ENCODE assay signal across 1 cellular context in the genomic region with DNA sequence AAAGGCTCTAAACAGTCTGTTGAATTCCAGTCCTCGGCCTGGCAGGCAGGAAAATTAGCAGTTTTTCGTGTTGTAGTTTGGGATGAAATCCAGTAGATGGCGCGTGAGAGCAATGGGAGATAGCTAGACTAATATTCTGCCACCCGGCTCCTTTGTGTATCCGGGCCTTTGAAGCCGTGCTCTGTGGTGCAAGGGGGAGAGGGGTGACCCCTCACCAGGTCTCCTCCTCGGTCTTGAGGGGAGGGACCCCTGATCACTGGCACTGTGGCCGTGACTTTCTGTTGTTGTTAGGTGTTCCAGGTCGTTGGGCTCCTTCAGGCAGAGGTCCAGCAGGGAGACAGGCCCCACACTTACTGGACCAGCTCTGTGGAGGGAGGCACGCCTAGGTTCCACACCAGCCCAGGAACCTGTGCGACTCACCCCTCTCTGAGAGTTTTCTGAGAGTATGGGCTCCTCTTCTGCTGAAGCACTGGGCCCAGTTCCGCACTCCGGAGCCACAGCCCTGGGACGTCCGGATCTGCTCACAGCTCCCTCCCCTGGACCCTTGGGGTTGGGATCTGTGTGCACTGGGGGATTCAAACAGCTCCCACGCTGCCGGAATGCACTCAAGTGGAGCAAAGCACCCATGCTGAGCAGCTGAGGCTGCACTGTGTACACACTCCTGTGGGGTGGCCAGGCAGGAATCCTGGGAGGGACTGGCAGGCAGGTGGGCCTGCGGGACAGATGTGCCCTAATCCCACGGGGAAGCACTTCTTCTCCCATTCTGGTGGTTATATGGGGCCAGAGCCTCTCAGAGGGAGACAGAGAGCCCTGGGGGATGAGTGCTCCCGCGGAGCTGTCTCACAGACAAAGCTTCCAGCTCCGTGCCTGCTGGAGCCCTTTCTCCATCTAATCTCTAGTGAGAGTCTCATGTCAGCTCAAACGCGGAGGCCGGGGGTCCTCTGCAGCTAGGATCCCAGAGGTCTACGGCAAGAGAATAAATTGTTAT.
TF ChIP-seq lines count a peak whose summit lies in the region.

No MANE protein-coding gene starts in this region.

TF ChIP-seq in GM12878, 131 proteins besides CTCF, POLR2A, EP300 and RAD21:
- TF ChIP-seq ZBED1 (IDR thresholded peaks at IDR 0.05; ENCODE audit: borderline replicate concordance) (no peak), SMC3 (IDR thresholded peaks at IDR 0.05; ENCODE audit: borderline replicate concordance, low read length) (peak; percentile 45; the same call in 1 of the 2 replicates), BRCA1 (IDR thresholded peaks at IDR 0.05; ENCODE audit: low read depth, low read length) (no peak)
- TF ChIP-seq, protein P1, sequence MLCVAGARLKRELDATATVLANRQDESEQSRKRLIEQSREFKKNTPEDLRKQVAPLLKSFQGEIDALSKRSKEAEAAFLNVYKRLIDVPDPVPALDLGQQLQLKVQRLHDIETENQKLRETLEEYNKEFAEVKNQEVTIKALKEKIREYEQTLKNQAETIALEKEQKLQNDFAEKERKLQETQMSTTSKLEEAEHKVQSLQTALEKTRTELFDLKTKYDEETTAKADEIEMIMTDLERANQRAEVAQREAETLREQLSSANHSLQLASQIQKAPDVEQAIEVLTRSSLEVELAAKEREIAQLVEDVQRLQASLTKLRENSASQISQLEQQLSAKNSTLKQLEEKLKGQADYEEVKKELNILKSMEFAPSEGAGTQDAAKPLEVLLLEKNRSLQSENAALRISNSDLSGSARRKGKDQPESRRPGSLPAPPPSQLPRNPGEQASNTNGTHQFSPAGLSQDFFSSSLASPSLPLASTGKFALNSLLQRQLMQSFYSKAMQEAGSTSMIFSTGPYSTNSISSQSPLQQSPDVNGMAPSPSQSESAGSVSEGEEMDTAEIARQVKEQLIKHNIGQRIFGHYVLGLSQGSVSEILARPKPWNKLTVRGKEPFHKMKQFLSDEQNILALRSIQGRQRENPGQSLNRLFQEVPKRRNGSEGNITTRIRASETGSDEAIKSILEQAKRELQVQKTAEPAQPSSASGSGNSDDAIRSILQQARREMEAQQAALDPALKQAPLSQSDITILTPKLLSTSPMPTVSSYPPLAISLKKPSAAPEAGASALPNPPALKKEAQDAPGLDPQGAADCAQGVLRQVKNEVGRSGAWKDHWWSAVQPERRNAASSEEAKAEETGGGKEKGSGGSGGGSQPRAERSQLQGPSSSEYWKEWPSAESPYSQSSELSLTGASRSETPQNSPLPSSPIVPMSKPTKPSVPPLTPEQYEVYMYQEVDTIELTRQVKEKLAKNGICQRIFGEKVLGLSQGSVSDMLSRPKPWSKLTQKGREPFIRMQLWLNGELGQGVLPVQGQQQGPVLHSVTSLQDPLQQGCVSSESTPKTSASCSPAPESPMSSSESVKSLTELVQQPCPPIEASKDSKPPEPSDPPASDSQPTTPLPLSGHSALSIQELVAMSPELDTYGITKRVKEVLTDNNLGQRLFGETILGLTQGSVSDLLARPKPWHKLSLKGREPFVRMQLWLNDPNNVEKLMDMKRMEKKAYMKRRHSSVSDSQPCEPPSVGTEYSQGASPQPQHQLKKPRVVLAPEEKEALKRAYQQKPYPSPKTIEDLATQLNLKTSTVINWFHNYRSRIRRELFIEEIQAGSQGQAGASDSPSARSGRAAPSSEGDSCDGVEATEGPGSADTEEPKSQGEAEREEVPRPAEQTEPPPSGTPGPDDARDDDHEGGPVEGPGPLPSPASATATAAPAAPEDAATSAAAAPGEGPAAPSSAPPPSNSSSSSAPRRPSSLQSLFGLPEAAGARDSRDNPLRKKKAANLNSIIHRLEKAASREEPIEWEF (IDR thresholded peaks at IDR 0.05; ENCODE audit: insufficient replicate concordance, low read depth, low read length) = no peak
